Comparison of ENCODE assay signal across 1 cellular context in the genomic region with DNA sequence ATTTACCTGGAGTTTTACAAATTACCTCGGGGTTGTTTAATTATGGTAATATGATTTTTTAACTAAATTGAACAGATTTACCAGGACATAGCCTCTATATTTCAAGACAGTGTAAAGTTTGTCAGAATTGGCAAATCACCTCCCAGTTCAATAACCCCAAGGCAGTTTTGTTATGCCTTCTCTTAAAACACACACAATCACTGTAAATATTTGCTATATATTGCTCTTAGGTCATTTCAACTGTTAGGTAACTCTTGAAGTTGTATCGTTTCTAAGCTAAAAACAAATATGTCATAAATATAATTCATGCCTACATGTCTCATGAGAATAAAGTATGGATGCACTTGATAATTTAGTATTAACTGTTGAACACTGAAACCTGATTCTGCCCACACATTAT.
TF ChIP-seq lines count a peak whose summit lies in the region.

No MANE protein-coding gene starts in this region.

TF ChIP-seq in HepG2, 621 proteins besides CTCF, POLR2A, EP300 and RAD21 (continued from another document):
- TF ChIP-seq NR2F6 (IDR thresholded peaks at IDR 0.05) (peak; percentile 40; the same call in 1 of the 2 replicates), NR2F6 (CRISPR knock-in tag; IDR thresholded peaks at IDR 0.05) (no peak), AHDC1 (CRISPR knock-in tag; IDR thresholded peaks at IDR 0.05; ENCODE audit: borderline replicate concordance) (peak; percentile 53; the same call in 1 of the 2 replicates), NCOR1 (IDR thresholded peaks at IDR 0.05; ENCODE audit: borderline replicate concordance, low read length) (peak; percentile 20; the same call in 1 of the 2 replicates), THAP11 (CRISPR knock-in tag; IDR thresholded peaks at IDR 0.05) (peak; percentile 35; the same call in 1 of the 2 replicates), CEBPB (IDR thresholded peaks at IDR 0.05; ENCODE audit: borderline replicate concordance, low read depth, low read length) (peak; percentile 68; the same call in 1 of the 2 replicates), SAP130 (CRISPR knock-in tag; IDR thresholded peaks at IDR 0.05; ENCODE audit: low read depth) (peak; percentile 41; the same call in 1 of the 2 replicates), LCORL (IDR thresholded peaks at IDR 0.05) (no peak), LCORL (CRISPR knock-in tag; IDR thresholded peaks at IDR 0.05) (no peak), FOXA3 (CRISPR knock-in tag; IDR thresholded peaks at IDR 0.05) (peak; percentile 85), MIER3 (CRISPR knock-in tag; IDR thresholded peaks at IDR 0.05; ENCODE audit: borderline replicate concordance) (peak; percentile 56; the same call in 1 of the 2 replicates), ZKSCAN5 (CRISPR knock-in tag; IDR thresholded peaks at IDR 0.05) (no peak), ZNF383 (CRISPR knock-in tag; IDR thresholded peaks at IDR 0.05; ENCODE audit: borderline replicate concordance) (no peak), SKI (IDR thresholded peaks at IDR 0.05; ENCODE audit: partially characterized antibody) (no peak), ELF1 (CRISPR knock-in tag; IDR thresholded peaks at IDR 0.05) (no peak), ATF2 (CRISPR knock-in tag; IDR thresholded peaks at IDR 0.05) (peak; percentile 78), RARA (CRISPR knock-in tag; IDR thresholded peaks at IDR 0.05) (peak; percentile 79), CREB1 (IDR thresholded peaks at IDR 0.05) (no peak), CREB1 (CRISPR knock-in tag; IDR thresholded peaks at IDR 0.05) (peak; percentile 41; the same call in 1 of the 2 replicates), TBL1XR1 (IDR thresholded peaks at IDR 0.05; ENCODE audit: borderline replicate concordance, low read length, partially characterized antibody) (peak; percentile 40), SOX6 (IDR thresholded peaks at IDR 0.05) (no peak), SOX6 (CRISPR knock-in tag; IDR thresholded peaks at IDR 0.05) (peak; percentile 32; the same call in 1 of the 2 replicates), NFIC (IDR thresholded peaks at IDR 0.05; ENCODE audit: low read length) (peak; percentile 74; the same call in 1 of the 2 replicates), ZNF12 (CRISPR knock-in tag; IDR thresholded peaks at IDR 0.05) (peak; percentile 84), ELF3 (CRISPR knock-in tag; IDR thresholded peaks at IDR 0.05) (peak; percentile 41; the same call in 1 of the 2 replicates), HNF4A (CRISPR knock-in tag; IDR thresholded peaks at IDR 0.05) (peak; percentile 57), PPARG (CRISPR knock-in tag; conservative IDR thresholded peaks at IDR 0.05) (peak; percentile 70; the same call in 1 of the 2 replicates), ZNF280B (CRISPR knock-in tag; IDR thresholded peaks at IDR 0.05; ENCODE audit: borderline replicate concordance) (no peak), RXRB (CRISPR knock-in tag; IDR thresholded peaks at IDR 0.05; ENCODE audit: borderline replicate concordance) (peak; percentile 93)
- TF ChIP-seq, protein P1, sequence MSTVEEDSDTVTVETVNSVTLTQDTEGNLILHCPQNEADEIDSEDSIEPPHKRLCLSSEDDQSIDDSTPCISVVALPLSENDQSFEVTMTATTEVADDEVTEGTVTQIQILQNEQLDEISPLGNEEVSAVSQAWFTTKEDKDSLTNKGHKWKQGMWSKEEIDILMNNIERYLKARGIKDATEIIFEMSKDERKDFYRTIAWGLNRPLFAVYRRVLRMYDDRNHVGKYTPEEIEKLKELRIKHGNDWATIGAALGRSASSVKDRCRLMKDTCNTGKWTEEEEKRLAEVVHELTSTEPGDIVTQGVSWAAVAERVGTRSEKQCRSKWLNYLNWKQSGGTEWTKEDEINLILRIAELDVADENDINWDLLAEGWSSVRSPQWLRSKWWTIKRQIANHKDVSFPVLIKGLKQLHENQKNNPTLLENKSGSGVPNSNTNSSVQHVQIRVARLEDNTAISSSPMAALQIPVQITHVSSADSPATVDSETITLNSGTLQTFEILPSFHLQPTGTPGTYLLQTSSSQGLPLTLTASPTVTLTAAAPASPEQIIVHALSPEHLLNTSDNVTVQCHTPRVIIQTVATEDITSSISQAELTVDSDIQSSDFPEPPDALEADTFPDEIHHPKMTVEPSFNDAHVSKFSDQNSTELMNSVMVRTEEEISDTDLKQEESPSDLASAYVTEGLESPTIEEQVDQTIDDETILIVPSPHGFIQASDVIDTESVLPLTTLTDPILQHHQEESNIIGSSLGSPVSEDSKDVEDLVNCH (CRISPR knock-in tag; IDR thresholded peaks at IDR 0.05), result no peak
- TF ChIP-seq, protein P2, sequence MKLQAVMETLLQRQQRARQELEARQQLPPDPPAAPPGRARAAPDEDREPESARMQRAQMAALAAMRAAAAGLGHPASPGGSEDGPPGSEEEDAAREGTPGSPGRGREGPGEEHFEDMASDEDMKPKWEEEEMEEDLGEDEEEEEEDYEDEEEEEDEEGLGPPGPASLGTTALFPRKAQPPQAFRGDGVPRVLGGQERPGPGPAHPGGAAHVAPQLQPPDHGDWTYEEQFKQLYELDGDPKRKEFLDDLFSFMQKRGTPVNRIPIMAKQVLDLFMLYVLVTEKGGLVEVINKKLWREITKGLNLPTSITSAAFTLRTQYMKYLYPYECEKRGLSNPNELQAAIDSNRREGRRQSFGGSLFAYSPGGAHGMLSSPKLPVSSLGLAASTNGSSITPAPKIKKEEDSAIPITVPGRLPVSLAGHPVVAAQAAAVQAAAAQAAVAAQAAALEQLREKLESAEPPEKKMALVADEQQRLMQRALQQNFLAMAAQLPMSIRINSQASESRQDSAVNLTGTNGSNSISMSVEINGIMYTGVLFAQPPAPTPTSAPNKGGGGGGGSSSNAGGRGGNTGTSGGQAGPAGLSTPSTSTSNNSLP (IDR thresholded peaks at IDR 0.05; ENCODE audit: low read depth, low read length), result peak; percentile 11; the same call in 1 of the 2 replicates
- TF ChIP-seq, protein P3, sequence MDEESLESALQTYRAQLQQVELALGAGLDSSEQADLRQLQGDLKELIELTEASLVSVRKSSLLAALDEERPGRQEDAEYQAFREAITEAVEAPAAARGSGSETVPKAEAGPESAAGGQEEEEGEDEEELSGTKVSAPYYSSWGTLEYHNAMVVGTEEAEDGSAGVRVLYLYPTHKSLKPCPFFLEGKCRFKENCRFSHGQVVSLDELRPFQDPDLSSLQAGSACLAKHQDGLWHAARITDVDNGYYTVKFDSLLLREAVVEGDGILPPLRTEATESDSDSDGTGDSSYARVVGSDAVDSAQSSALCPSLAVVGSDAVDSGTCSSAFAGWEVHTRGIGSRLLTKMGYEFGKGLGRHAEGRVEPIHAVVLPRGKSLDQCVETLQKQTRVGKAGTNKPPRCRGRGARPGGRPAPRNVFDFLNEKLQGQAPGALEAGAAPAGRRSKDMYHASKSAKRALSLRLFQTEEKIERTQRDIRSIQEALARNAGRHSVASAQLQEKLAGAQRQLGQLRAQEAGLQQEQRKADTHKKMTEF (CRISPR knock-in tag; IDR thresholded peaks at IDR 0.05), result peak; percentile 58; the same call in 1 of the 2 replicates
- TF ChIP-seq, protein P4, sequence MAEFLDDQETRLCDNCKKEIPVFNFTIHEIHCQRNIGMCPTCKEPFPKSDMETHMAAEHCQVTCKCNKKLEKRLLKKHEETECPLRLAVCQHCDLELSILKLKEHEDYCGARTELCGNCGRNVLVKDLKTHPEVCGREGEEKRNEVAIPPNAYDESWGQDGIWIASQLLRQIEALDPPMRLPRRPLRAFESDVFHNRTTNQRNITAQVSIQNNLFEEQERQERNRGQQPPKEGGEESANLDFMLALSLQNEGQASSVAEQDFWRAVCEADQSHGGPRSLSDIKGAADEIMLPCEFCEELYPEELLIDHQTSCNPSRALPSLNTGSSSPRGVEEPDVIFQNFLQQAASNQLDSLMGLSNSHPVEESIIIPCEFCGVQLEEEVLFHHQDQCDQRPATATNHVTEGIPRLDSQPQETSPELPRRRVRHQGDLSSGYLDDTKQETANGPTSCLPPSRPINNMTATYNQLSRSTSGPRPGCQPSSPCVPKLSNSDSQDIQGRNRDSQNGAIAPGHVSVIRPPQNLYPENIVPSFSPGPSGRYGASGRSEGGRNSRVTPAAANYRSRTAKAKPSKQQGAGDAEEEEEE (CRISPR knock-in tag; IDR thresholded peaks at IDR 0.05; ENCODE audit: borderline replicate concordance), result no peak
- TF ChIP-seq, protein P5, sequence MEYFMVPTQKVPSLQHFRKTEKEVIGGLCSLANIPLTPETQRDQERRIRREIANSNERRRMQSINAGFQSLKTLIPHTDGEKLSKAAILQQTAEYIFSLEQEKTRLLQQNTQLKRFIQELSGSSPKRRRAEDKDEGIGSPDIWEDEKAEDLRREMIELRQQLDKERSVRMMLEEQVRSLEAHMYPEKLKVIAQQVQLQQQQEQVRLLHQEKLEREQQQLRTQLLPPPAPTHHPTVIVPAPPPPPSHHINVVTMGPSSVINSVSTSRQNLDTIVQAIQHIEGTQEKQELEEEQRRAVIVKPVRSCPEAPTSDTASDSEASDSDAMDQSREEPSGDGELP (IDR thresholded peaks at IDR 0.05; ENCODE audit: borderline replicate concordance, low read depth), result no peak
- TF ChIP-seq, protein P6, sequence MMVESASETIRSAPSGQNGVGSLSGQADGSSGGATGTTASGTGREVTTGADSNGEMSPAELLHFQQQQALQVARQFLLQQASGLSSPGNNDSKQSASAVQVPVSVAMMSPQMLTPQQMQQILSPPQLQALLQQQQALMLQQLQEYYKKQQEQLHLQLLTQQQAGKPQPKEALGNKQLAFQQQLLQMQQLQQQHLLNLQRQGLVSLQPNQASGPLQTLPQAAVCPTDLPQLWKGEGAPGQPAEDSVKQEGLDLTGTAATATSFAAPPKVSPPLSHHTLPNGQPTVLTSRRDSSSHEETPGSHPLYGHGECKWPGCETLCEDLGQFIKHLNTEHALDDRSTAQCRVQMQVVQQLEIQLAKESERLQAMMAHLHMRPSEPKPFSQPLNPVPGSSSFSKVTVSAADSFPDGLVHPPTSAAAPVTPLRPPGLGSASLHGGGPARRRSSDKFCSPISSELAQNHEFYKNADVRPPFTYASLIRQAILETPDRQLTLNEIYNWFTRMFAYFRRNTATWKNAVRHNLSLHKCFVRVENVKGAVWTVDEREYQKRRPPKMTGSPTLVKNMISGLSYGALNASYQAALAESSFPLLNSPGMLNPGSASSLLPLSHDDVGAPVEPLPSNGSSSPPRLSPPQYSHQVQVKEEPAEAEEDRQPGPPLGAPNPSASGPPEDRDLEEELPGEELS (CRISPR knock-in tag; IDR thresholded peaks at IDR 0.05), result peak; percentile 57
TF ChIP-seq in HepG2: peak in this region for 48.
